Comparison of ENCODE assay signal across 18 cellular contexts in genomic region chr1:45135339-45135738, GRCh38.
DNase-seq lines count a peak whose midpoint lies in the region; ATAC-seq, FAIRE-seq and TF ChIP-seq lines count a peak whose summit lies in the region.
"Had no signal": no experiment of that assay in that cellular context is flagged by ENCODE, and none has a peak within 500 bp of the region (broad histone marks: within the 10 kb centered on the region; RNA-seq: fewer than 3 reads in every experiment).

No MANE protein-coding gene starts in this region.

- peaks cover 4% of the 10 kb centered on the region for H3K4me1 Mint-ChIP-seq in mesothelial cell of epicardium
- H3K4me1 Mint-ChIP-seq: CD14-positive monocyte, GM23338 had no signal

- no peak overlapping the region for H3K4me3 Mint-ChIP-seq in mesothelial cell of epicardium
- H3K4me3 Mint-ChIP-seq: CD14-positive monocyte; CD4-positive, alpha-beta memory T cell; GM23338 had no signal

- H3K9me3 ChIP-seq in pancreas: no peaks in the 10 kb centered on the region
- H3K9me3 ChIP-seq: BLaER1 had no signal

- no peak overlapping the region for H3K27ac Mint-ChIP-seq in mesothelial cell of epicardium
- H3K27ac Mint-ChIP-seq: CD4-positive, alpha-beta memory T cell; GM23338 had no signal

- peak; percentile 36 for FAIRE-seq in H54 (lab: Jason Lieb, UNC)
- FAIRE-seq in islet of Langerhans (lab: Jason Lieb, UNC): peak; percentile 51
- peak; percentile 17 for FAIRE-seq in pancreas (lab: Jason Lieb, UNC)
- FAIRE-seq: GM12878 had no signal

- no peak for TF ChIP-seq CTCF in VCaP (conservative IDR thresholded peaks at IDR 0.05)
- no peak for TF ChIP-seq CTCF in pancreas (IDR thresholded peaks at IDR 0.05)
- no peak for TF ChIP-seq CTCF in mesothelial cell of epicardium (IDR thresholded peaks at IDR 0.05; ENCODE audit: unreplicated experiment)

- H3K27me3 Mint-ChIP-seq in mesothelial cell of epicardium (ENCODE audit: low read depth): peaks cover 2% of the 10 kb centered on the region
- H3K27me3 Mint-ChIP-seq: CD4-positive, alpha-beta memory T cell had no signal

- no peaks in the 10 kb centered on the region for H3K36me3 ChIP-seq in pancreas
- H3K36me3 ChIP-seq: BLaER1 had no signal

- TF ChIP-seq POLR2A in H54 (IDR thresholded peaks at IDR 0.05; ENCODE audit: low read depth, low read length): no peak

- H3K9me3 Mint-ChIP-seq in mesothelial cell of epicardium: no peaks in the 10 kb centered on the region
- H3K9me3 Mint-ChIP-seq: CD4-positive, alpha-beta memory T cell; GM23338 had no signal

- H3K4me1 ChIP-seq in pancreas: peaks cover 5 to 14% (median 13%) of the 10 kb centered on the region in 3 donors
- H3K4me1 ChIP-seq: BLaER1 had no signal

- DNase-seq in H54 (ENCODE audit: insufficient read length, low spot score): no peak
- no peak for DNase-seq in pancreas
- DNase-seq in mesothelial cell of epicardium (ENCODE audit: low spot score in 2 of 2, unreplicated experiment in 2 of 2): no peak
- no peak for DNase-seq in NCI-H82 treated with DMSO at 0.1 percent for 48 hours (lab: John Stamatoyannopoulos, UW; ENCODE audit: unreplicated experiment)
- DNase-seq: 8988T; CD4-positive, alpha-beta memory T cell; DMS79 treated with DMSO at 0.1 percent for 48 hours; H7 had no signal

- intact Hi-C loops in pancreas (cut with DNase I): no loop called here

- H3K27ac ChIP-seq in VCaP (peak overlapping the region; percentile 76), pancreas (peak overlapping the region in 2 of 4 donors; percentile 73 to 78)
- H3K27ac ChIP-seq: BLaER1, KMS-11 had no signal

- H3K4me3 ChIP-seq in pancreas: no peak overlapping the region
- H3K4me3 ChIP-seq: BLaER1, GM12878, GM23338 had no signal

- ATAC-seq in pancreas (no peak), HG03354 (IDR thresholded peaks at IDR 0.05; ENCODE audit: poor library complexity, severe bottlenecking, unreplicated experiment) (no peak), GM21447 (IDR thresholded peaks at IDR 0.05; ENCODE audit: unreplicated experiment) (no peak)
- ATAC-seq: GM12878, GM23338, HCT116 had no signal

- no peaks in the 10 kb centered on the region for H3K27me3 ChIP-seq in pancreas
- H3K27me3 ChIP-seq: BLaER1 had no signal

- WGBS in pancreas, 2 donors: 67 to 76% methylated on average over 1 of the region's 1 CpG

- H3K36me3 Mint-ChIP-seq in mesothelial cell of epicardium: no peaks in the 10 kb centered on the region
- H3K36me3 Mint-ChIP-seq: CD14-positive monocyte had no signal
